Comparison of ENCODE assay signal across 1 cellular context in genomic region chr1:230426246-230427101, GRCh38.
A peak's percentile ranks its signal among the peaks of the same experiment; 100 is the strongest.
TF ChIP-seq lines count a peak whose summit lies in the region.

Gene PGBD5 (minus strand): TSS chr1:230426332. CDS start chr1:230425928, 404 bp downstream.

TF ChIP-seq in HepG2, 621 proteins besides CTCF, POLR2A, EP300 and RAD21 (continued from another document and continues in another):
- no peak for TF ChIP-seq ZBTB33 (CRISPR knock-in tag; IDR thresholded peaks at IDR 0.05)
- peak; percentile 87 for TF ChIP-seq ARNT2 (CRISPR knock-in tag; IDR thresholded peaks at IDR 0.05; ENCODE audit: low read depth)
- TF ChIP-seq THYN1 (CRISPR knock-in tag; IDR thresholded peaks at IDR 0.05; ENCODE audit: borderline replicate concordance, low read depth): no peak
- TF ChIP-seq PRDM10 (CRISPR knock-in tag; IDR thresholded peaks at IDR 0.05; ENCODE audit: low read depth): peak; percentile 51; the same call in 1 of the 2 replicates
- TF ChIP-seq TERF1 (CRISPR knock-in tag; IDR thresholded peaks at IDR 0.05): no peak
- 0 out of 2 replicates have a peak, but pooled peaks have one; percentile 23 for TF ChIP-seq ZKSCAN8 (CRISPR knock-in tag; IDR thresholded peaks at IDR 0.05; ENCODE audit: borderline replicate concordance)
- no peak for TF ChIP-seq RBM22 (optimal IDR thresholded peaks at IDR 0.05; ENCODE audit: low read length)
- no peak for TF ChIP-seq MED8 (CRISPR knock-in tag; IDR thresholded peaks at IDR 0.05; ENCODE audit: insufficient replicate concordance)
- TF ChIP-seq HMGA1 (CRISPR knock-in tag; conservative IDR thresholded peaks at IDR 0.05): no peak
- TF ChIP-seq ONECUT2 (CRISPR knock-in tag; IDR thresholded peaks at IDR 0.05): peak; percentile 61; the same call in 1 of the 2 replicates
- peak; percentile 98 for TF ChIP-seq MEIS2 (CRISPR knock-in tag; IDR thresholded peaks at IDR 0.05)
- TF ChIP-seq ZSCAN22 (CRISPR knock-in tag; IDR thresholded peaks at IDR 0.05): no peak
- 0 out of 2 replicates have a peak, but pooled peaks have one; percentile 22 for TF ChIP-seq ZNF280D (CRISPR knock-in tag; IDR thresholded peaks at IDR 0.05)
- no peak for TF ChIP-seq PCBP2 (optimal IDR thresholded peaks at IDR 0.05; ENCODE audit: low read depth, low read length, poor library complexity, severe bottlenecking)
- peak; percentile 52 for TF ChIP-seq FOXA3 (CRISPR knock-in tag; IDR thresholded peaks at IDR 0.05)
- peak; percentile 91; the same call in 1 of the 2 replicates for TF ChIP-seq ZBTB20 (CRISPR knock-in tag; IDR thresholded peaks at IDR 0.05; ENCODE audit: borderline replicate concordance, low read depth)
- peak; percentile 88 for TF ChIP-seq MLXIP (CRISPR knock-in tag; IDR thresholded peaks at IDR 0.05; ENCODE audit: borderline replicate concordance)
- peak; percentile 18; the same call in 1 of the 2 replicates for TF ChIP-seq MNT (IDR thresholded peaks at IDR 0.05)
- TF ChIP-seq ZNF749 (CRISPR knock-in tag; IDR thresholded peaks at IDR 0.05; ENCODE audit: borderline replicate concordance): peak; percentile 95
- peak; percentile 92 for TF ChIP-seq ZNF274 (CRISPR knock-in tag; IDR thresholded peaks at IDR 0.05)
- TF ChIP-seq CREM (IDR thresholded peaks at IDR 0.05): no peak
- no peak for TF ChIP-seq CREM (CRISPR knock-in tag; IDR thresholded peaks at IDR 0.05)
- no peak for TF ChIP-seq TRAFD1 (CRISPR knock-in tag; IDR thresholded peaks at IDR 0.05; ENCODE audit: borderline replicate concordance)
- peak; percentile 86; the same call in 1 of the 2 replicates for TF ChIP-seq ZNF33B (CRISPR knock-in tag; IDR thresholded peaks at IDR 0.05)
- no peak for TF ChIP-seq ZNF44 (CRISPR knock-in tag; IDR thresholded peaks at IDR 0.05)
- peak; percentile 34; the same call in 1 of the 2 replicates for TF ChIP-seq GMEB1 (CRISPR knock-in tag; IDR thresholded peaks at IDR 0.05; ENCODE audit: borderline replicate concordance)
- TF ChIP-seq PLSCR1 (CRISPR knock-in tag; IDR thresholded peaks at IDR 0.05; ENCODE audit: borderline replicate concordance): no peak
- peak; percentile 82; the same call in 1 of the 2 replicates for TF ChIP-seq SAFB2 (CRISPR knock-in tag; IDR thresholded peaks at IDR 0.05; ENCODE audit: borderline replicate concordance, low read depth)
- no peak for TF ChIP-seq ZKSCAN1 (IDR thresholded peaks at IDR 0.05; ENCODE audit: low read length)
- peak; percentile 83; the same call in 1 of the 2 replicates for TF ChIP-seq ZNF329 (CRISPR knock-in tag; IDR thresholded peaks at IDR 0.05; ENCODE audit: low read depth)
- no peak for TF ChIP-seq ELF4 (CRISPR knock-in tag; IDR thresholded peaks at IDR 0.05; ENCODE audit: borderline replicate concordance)
- TF ChIP-seq DNMT3B (CRISPR knock-in tag; conservative IDR thresholded peaks at IDR 0.05): peak; percentile 83; the same call in 1 of the 2 replicates
- TF ChIP-seq PPARG (CRISPR knock-in tag; conservative IDR thresholded peaks at IDR 0.05): peak; percentile 62
- TF ChIP-seq ZNF547 (CRISPR knock-in tag; IDR thresholded peaks at IDR 0.05): peak; percentile 92
- no peak for TF ChIP-seq USF2 (IDR thresholded peaks at IDR 0.05; ENCODE audit: low read depth, low read length)
- TF ChIP-seq USF2 (CRISPR knock-in tag; IDR thresholded peaks at IDR 0.05; ENCODE audit: borderline replicate concordance): no peak
- TF ChIP-seq ZNF598 (CRISPR knock-in tag; IDR thresholded peaks at IDR 0.05; ENCODE audit: borderline replicate concordance): no peak
